ENCODE assay signal across 14 cellular contexts in the genomic region with DNA sequence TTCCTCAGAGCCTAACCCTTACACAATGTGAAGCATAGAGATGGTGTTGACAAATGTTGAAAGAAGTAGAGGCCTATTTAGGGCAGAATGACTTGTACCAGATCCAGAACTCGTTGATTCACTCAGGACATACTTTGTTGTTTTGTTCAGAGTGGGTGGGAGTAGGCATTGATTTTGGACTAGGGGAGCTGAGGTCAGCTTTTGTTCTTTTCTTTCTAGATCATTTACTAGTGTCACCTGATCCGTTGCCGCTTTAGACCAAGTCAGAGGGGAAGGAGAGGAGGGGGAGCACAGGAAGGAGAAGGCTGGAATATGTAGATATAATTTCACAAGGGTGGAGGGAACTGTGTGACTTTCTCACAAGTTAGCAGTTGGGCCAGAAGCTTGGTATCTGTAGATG.
"Had no signal": no experiment of that assay in that cellular context is flagged by ENCODE, and none has a peak within 500 bp of the region (broad histone marks: within the 10 kb centered on the region; RNA-seq: fewer than 3 reads in every experiment).

No MANE protein-coding gene starts in this region.

- H3K27me3 ChIP-seq: ascending aorta, neural progenitor cell had no signal

- H3K9ac ChIP-seq: neural progenitor cell had no signal

- DNase-seq: activated CD4-positive, alpha-beta memory T cell treated with anti-CD3 and anti-CD28 coated beads, Interleukin-2, amount 10 ng/mL, durations not matched to agents 7 days and 5 days; activated T-cell treated with anti-CD3 and anti-CD28 coated beads, Interleukin-2, amount 50 U/mL, for 72 hours; effector CD8-positive, alpha-beta T cell; immature natural killer cell; left cardiac atrium; pancreas; retina; T-helper 9 cell had no signal

- H2AFZ ChIP-seq: neural progenitor cell had no signal

- H3K9me3 ChIP-seq: ascending aorta, pancreas, tibial nerve had no signal

- H3K27ac ChIP-seq: ascending aorta, coronary artery, neural progenitor cell, pancreas, tibial nerve had no signal

- H3K36me3 ChIP-seq: ascending aorta, neural progenitor cell, pancreas, tibial nerve had no signal

- H3K4me3 ChIP-seq: ascending aorta, coronary artery, neural progenitor cell, pancreas, tibial nerve had no signal

- ATAC-seq: activated T-cell treated with anti-CD3 and anti-CD28 coated beads, Interleukin-2, amount 50 U/mL, for 72 hours; stimulated activated memory B cell treated with anti-CD40 and anti-IgM and Interleukin-4, amounts not matched to agents 10 μg/mL and 1 μg/mL and 100 μg/mL, for 72 hours had no signal

- FAIRE-seq: small intestine had no signal

- H3K4me1 ChIP-seq: ascending aorta, pancreas, tibial nerve had no signal

- H3K4me2 ChIP-seq: neural progenitor cell had no signal
